18 cellular contexts compared by ENCODE assay signal in genomic region chr2:197495433-197496134, GRCh38. TPM values are rescaled to one million over a fixed set of nuclear protein-coding genes. Genes with fewer than 3 reads are reported as not detected.
DNase-seq lines count a peak whose midpoint lies in the region; ATAC-seq, FAIRE-seq and TF ChIP-seq lines count a peak whose summit lies in the region.
"Had no signal": no experiment of that assay in that cellular context is flagged by ENCODE, and none has a peak within 500 bp of the region (broad histone marks: within the 10 kb centered on the region; RNA-seq: fewer than 3 reads in every experiment).

No MANE protein-coding gene starts in this region.

- H3K4me1 ChIP-seq in astrocyte (ENCODE audit: insufficient read depth, low read length) (peaks cover 6% of the 10 kb centered on the region), vagina (peaks cover 33% of the 10 kb centered on the region)

- H3K36me3 ChIP-seq in astrocyte (ENCODE audit: insufficient read depth, low read length) (peaks cover 55% of the 10 kb centered on the region), vagina (peaks cover 0 to 67% of the 10 kb centered on the region in 2 donors)

- no peak overlapping the region for H3K27ac ChIP-seq in astrocyte (ENCODE audit: low read depth, low read length)
- peak overlapping the region; percentile 100 for H3K27ac ChIP-seq in vagina
- H3K27ac ChIP-seq: C4-2B, heart right ventricle, right atrium auricular region had no signal

- H3K27me3 ChIP-seq in astrocyte (ENCODE audit: insufficient read depth, low read length) (no peaks in the 10 kb centered on the region), vagina (no peaks in the 10 kb centered on the region)
- H3K27me3 ChIP-seq: heart right ventricle, right atrium auricular region had no signal

- H4K20me1 ChIP-seq in astrocyte (ENCODE audit: insufficient read depth, low read length), result peaks cover 58% of the 10 kb centered on the region

- no peak for TF ChIP-seq CTCF in natural killer cell (IDR thresholded peaks at IDR 0.05)
- TF ChIP-seq CTCF in NB4 (IDR thresholded peaks at IDR 0.05; ENCODE audit: low read depth, low read length), result no peak
- no peak for TF ChIP-seq CTCF in astrocyte (IDR thresholded peaks at IDR 0.05; ENCODE audit: insufficient read depth, low read depth, low read length)
- no peak for TF ChIP-seq CTCF in vagina (IDR thresholded peaks at IDR 0.05)

- peak overlapping the region in 1 of 2 donors; percentile 43 for H3K27ac Mint-ChIP-seq in natural killer cell treated with Interleukin-12 subunit alpha and Interleukin-12 subunit beta and Interleukin-15 and Interleukin-18, amount 100 ng/mL, for 72 hours
- H3K27ac Mint-ChIP-seq in natural killer cell, result peak overlapping the region in 1 of 2 donors; percentile 41
- H3K27ac Mint-ChIP-seq in astrocyte (ENCODE audit: unreplicated experiment), result no peak overlapping the region

- H3K36me3 Mint-ChIP-seq in natural killer cell treated with Interleukin-12 subunit alpha and Interleukin-12 subunit beta and Interleukin-15 and Interleukin-18, amount 100 ng/mL, for 72 hours, result peaks cover 37% of the 10 kb centered on the region
- peaks cover 7% of the 10 kb centered on the region for H3K36me3 Mint-ChIP-seq in natural killer cell
- H3K36me3 Mint-ChIP-seq in astrocyte (ENCODE audit: low read depth, unreplicated experiment), result peaks cover 21% of the 10 kb centered on the region

- H3K4me1 Mint-ChIP-seq in natural killer cell treated with Interleukin-12 subunit alpha and Interleukin-12 subunit beta and Interleukin-15 and Interleukin-18, amount 100 ng/mL, for 72 hours (ENCODE audit: low read depth in 2 of 2), result peaks cover 18 to 25% of the 10 kb centered on the region in 2 donors
- peaks cover 21 to 29% of the 10 kb centered on the region in 2 donors for H3K4me1 Mint-ChIP-seq in natural killer cell
- H3K4me1 Mint-ChIP-seq in astrocyte (ENCODE audit: low read depth, unreplicated experiment), result peaks cover 27% of the 10 kb centered on the region

- TF ChIP-seq POLR2A in NB4 (IDR thresholded peaks at IDR 0.05; ENCODE audit: extremely low read depth, insufficient read length), result no peak
- TF ChIP-seq POLR2A in vagina (IDR thresholded peaks at IDR 0.05), result no peak

- ATAC-seq in natural killer cell treated with Interleukin-12 subunit alpha and Interleukin-12 subunit beta and Interleukin-15 and Interleukin-18, amount 100 ng/mL, for 72 hours, result no peak
- no peak for ATAC-seq in natural killer cell
- ATAC-seq: HCT116; heart right ventricle; left cardiac atrium; stimulated activated naive B cell treated with anti-CD40 and anti-IgM and Interleukin-4, amounts not matched to agents 10 μg/mL and 1 μg/mL and 100 μg/mL, for 72 hours had no signal

- peak overlapping the region; percentile 76 for H3K4me3 ChIP-seq in NB4 (ENCODE audit: low read depth, low read length)
- H3K4me3 ChIP-seq in astrocyte (ENCODE audit: insufficient read depth, low read depth, low read length), result no peak overlapping the region
- H3K4me3 ChIP-seq in vagina, result no peak overlapping the region
- H3K4me3 ChIP-seq: heart right ventricle, right atrium auricular region had no signal

- H2AFZ ChIP-seq in astrocyte (ENCODE audit: low read depth, low read length), result no peak overlapping the region

- H3K9me3 ChIP-seq in astrocyte (ENCODE audit: insufficient read depth, low read depth, low read length) (no peaks in the 10 kb centered on the region), vagina (no peaks in the 10 kb centered on the region)
- H3K9me3 ChIP-seq: heart right ventricle, right atrium auricular region had no signal

- FAIRE-seq in astrocyte (lab: Jason Lieb, UNC), result no peak

- DNase-seq in natural killer cell treated with Interleukin-12 subunit alpha and Interleukin-12 subunit beta and Interleukin-15 and Interleukin-18, amount 100 ng/mL, for 72 hours (ENCODE audit: low spot score), result no peak
- DNase-seq in natural killer cell (no peak), NB4 (ENCODE audit: low read depth) (no peak), astrocyte (ENCODE audit: low read depth) (no peak), vagina (ENCODE audit: extremely low spot score in 2 of 2) (no peak), DMS79 (lab: John Stamatoyannopoulos, UW) (no peak), SW 1271 (lab: John Stamatoyannopoulos, UW) (no peak), NCI-H774 (lab: John Stamatoyannopoulos, UW) (no peak)
- DNase-seq: activated CD4-positive, CD25-positive, alpha-beta regulatory T cell treated with anti-CD3 and anti-CD28 coated beads, Interleukin-2, amount 50 U/mL, for 72 hours; GF-D8; heart right ventricle; left cardiac atrium; NCI-H2171 treated with DMSO at 0.1 percent for 48 hours; stimulated activated CD4-positive, alpha-beta T cell treated with anti-CD3 and anti-CD28 coated beads, Interleukin-4, amount 100 ng/mL, for 1 hour; stimulated activated naive B cell treated with anti-CD40 and anti-IgM and Interleukin-4, amounts not matched to agents 10 μg/mL and 1 μg/mL and 100 μg/mL, for 72 hours had no signal

- H3K9me3 Mint-ChIP-seq in natural killer cell treated with Interleukin-12 subunit alpha and Interleukin-12 subunit beta and Interleukin-15 and Interleukin-18, amount 100 ng/mL, for 72 hours, result no peaks in the 10 kb centered on the region
- H3K9me3 Mint-ChIP-seq in natural killer cell, result no peaks in the 10 kb centered on the region
- no peaks in the 10 kb centered on the region for H3K9me3 Mint-ChIP-seq in astrocyte (ENCODE audit: unreplicated experiment)
- H3K9me3 Mint-ChIP-seq: stimulated activated naive B cell treated with anti-CD40 and anti-IgM and Interleukin-4, amounts not matched to agents 10 μg/mL and 1 μg/mL and 100 μg/mL, for 72 hours had no signal

- peak overlapping the region; percentile 97 for H3K4me3 Mint-ChIP-seq in natural killer cell treated with Interleukin-12 subunit alpha and Interleukin-12 subunit beta and Interleukin-15 and Interleukin-18, amount 100 ng/mL, for 72 hours
- H3K4me3 Mint-ChIP-seq in natural killer cell (no peak overlapping the region), astrocyte (ENCODE audit: unreplicated experiment) (peak overlapping the region; percentile 69)

- peaks cover 67% of the 10 kb centered on the region for H3K79me2 ChIP-seq in astrocyte (ENCODE audit: insufficient read depth, low read length)

- no peaks in the 10 kb centered on the region for H3K27me3 Mint-ChIP-seq in natural killer cell treated with Interleukin-12 subunit alpha and Interleukin-12 subunit beta and Interleukin-15 and Interleukin-18, amount 100 ng/mL, for 72 hours
- H3K27me3 Mint-ChIP-seq in natural killer cell (ENCODE audit: low read depth in 2 of 2) (no peaks in the 10 kb centered on the region), astrocyte (ENCODE audit: low read depth, unreplicated experiment) (no peaks in the 10 kb centered on the region)
- H3K27me3 Mint-ChIP-seq: stimulated activated naive B cell treated with anti-CD40 and anti-IgM and Interleukin-4, amounts not matched to agents 10 μg/mL and 1 μg/mL and 100 μg/mL, for 72 hours had no signal

- intact Hi-C loops in natural killer cell (cut with micrococcal nuclease) (no loop called here), vagina (cut with DNase I) (no loop called here)

- H3K4me2 ChIP-seq in astrocyte (ENCODE audit: low read length), result peak overlapping the region; percentile 85

- no peak overlapping the region for H3K9ac ChIP-seq in astrocyte (ENCODE audit: low read length)

RNA-seq across cellular contexts. Expression of gene HSPD1, which starts 4.1 kb away (rescaled TPM):
- total RNA-seq in natural killer cell treated with Interleukin-12 subunit alpha and Interleukin-12 subunit beta and Interleukin-15 and Interleukin-18, amount 100 ng/mL, for 72 hours, result 100 to 1,000 TPM; 380 to 655 TPM
- 100 to 1,000 TPM in 2 of 3 donors, 10 to 100 TPM in 1; 79.7 to 130 (median 113) TPM for total RNA-seq in natural killer cell
- total RNA-seq in astrocyte, result 292 and 329 TPM in 2 replicates
- total RNA-seq in vagina, result 127 TPM

RNA-seq across cellular contexts. Expression of gene HSPE1, which starts 4.6 kb away (rescaled TPM):
- total RNA-seq in natural killer cell treated with Interleukin-12 subunit alpha and Interleukin-12 subunit beta and Interleukin-15 and Interleukin-18, amount 100 ng/mL, for 72 hours, result 100 to 1,000 TPM; 140 to 158 TPM
- 10 to 100 TPM; 47.6 to 70.7 (median 50.7) TPM for total RNA-seq in natural killer cell
- 114 and 139 TPM in 2 replicates for total RNA-seq in astrocyte
- 39.0 TPM for total RNA-seq in vagina

RNA-seq across cellular contexts. Expression of gene MOB4, which starts 20.3 kb away (rescaled TPM):
- total RNA-seq in natural killer cell treated with Interleukin-12 subunit alpha and Interleukin-12 subunit beta and Interleukin-15 and Interleukin-18, amount 100 ng/mL, for 72 hours, result 10 to 100 TPM; 16.9 to 25.7 TPM
- total RNA-seq in natural killer cell (10 to 100 TPM; 27.1 to 40.0 (median 34.9) TPM), astrocyte (30.4 and 31.0 TPM in 2 replicates), vagina (24.3 TPM)

RNA-seq across cellular contexts. Expression of gene COQ10B, which starts 42.2 kb away (rescaled TPM):
- total RNA-seq in natural killer cell treated with Interleukin-12 subunit alpha and Interleukin-12 subunit beta and Interleukin-15 and Interleukin-18, amount 100 ng/mL, for 72 hours, result 10 to 100 TPM; 27.8 to 40.4 TPM
- total RNA-seq in natural killer cell, result 10 to 100 TPM; 64.6 to 79.2 (median 72.5) TPM
- 46.0 and 48.3 TPM in 2 replicates for total RNA-seq in astrocyte
- 28.5 TPM for total RNA-seq in vagina
